ENCODE assay signal across 1 cellular context in genomic region chr14:104267895-104268294, GRCh38.
TF ChIP-seq lines count a peak whose summit lies in the region.

No MANE protein-coding gene starts in this region.

TF ChIP-seq in GM23338, 12 proteins besides CTCF, POLR2A, EP300 and RAD21 (continued from another document):
- TF ChIP-seq ZNF462 (CRISPR knock-in tag; IDR thresholded peaks at IDR 0.05): no peak
- no peak for TF ChIP-seq POLR2AphosphoS5 (IDR thresholded peaks at IDR 0.05; ENCODE audit: low read depth)
- TF ChIP-seq EZH2 (IDR thresholded peaks at IDR 0.05; ENCODE audit: low read depth, unreplicated experiment): no peak
- TF ChIP-seq JUNB (IDR thresholded peaks at IDR 0.05; ENCODE audit: unreplicated experiment): no peak
- TF ChIP-seq NANOG (IDR thresholded peaks at IDR 0.05; ENCODE audit: borderline replicate concordance): no peak
- no peak for TF ChIP-seq CREB1 (CRISPR knock-in tag; IDR thresholded peaks at IDR 0.05; ENCODE audit: low read depth)
- no peak for TF ChIP-seq STAT1 (IDR thresholded peaks at IDR 0.05; ENCODE audit: unreplicated experiment)
- TF ChIP-seq EZH2phosphoT487 (IDR thresholded peaks at IDR 0.05; ENCODE audit: unreplicated experiment): no peak
- TF ChIP-seq ETS1 (IDR thresholded peaks at IDR 0.05): no peak
